8 cellular contexts compared by ENCODE assay signal in the genomic region with DNA sequence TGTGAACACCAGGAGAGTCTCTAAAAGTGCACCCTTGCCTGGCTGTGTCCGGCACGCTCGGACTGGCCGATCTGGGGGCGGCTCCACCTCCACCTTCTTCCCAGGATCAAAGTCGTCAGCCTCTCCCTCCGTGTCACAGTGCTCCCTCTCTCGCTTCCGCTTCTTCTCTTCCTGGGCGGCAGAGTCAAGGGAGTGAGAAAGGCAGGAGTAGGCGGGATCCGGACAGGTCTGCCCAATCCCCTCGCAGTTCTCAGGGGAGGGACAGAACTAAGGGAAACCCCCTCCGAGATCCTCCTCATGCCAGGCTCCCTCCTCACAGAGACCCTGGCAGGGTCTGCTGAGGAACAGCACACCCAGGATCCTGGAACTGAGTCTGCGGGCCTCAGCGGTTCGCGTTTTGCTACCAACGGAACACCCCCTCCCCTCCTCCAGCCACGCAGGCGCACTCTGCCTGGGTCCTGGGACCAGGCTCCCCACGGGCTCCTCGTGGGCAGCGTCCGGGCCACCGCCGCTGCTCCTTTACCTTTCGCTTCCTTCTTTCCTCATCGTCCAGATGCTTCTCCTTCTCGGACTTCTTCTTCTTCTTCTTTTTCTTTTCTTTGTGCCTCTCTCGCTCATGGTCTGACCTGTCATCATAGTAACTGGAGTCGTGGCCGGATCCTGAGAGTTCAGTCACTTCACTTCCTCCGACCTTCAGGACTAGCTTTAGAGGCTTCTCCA. TPM values are rescaled to one million over a fixed set of nuclear protein-coding genes. Genes with fewer than 3 reads are reported as not detected.
DNase-seq lines count a peak whose midpoint lies in the region; ATAC-seq, FAIRE-seq and TF ChIP-seq lines count a peak whose summit lies in the region.

No MANE protein-coding gene starts in this region.

- H3K27me3 Mint-ChIP-seq in activated T-cell treated with anti-CD3 and anti-CD28 coated beads, Interleukin-2, amount 50 U/mL, for 24 hours = no peaks in the 10 kb centered on the region

- H3K27me3 ChIP-seq in right cardiac atrium (ENCODE audit: control insufficient read depth, insufficient read depth) (no peaks in the 10 kb centered on the region), small intestine (ENCODE audit: control insufficient read depth in 2 of 2, insufficient read depth in 2 of 2, low read length in 2 of 2) (no peaks in the 10 kb centered on the region)

- DNase-seq in activated T-cell treated with anti-CD3 and anti-CD28 coated beads, Interleukin-2, amount 50 U/mL, for 24 hours = no peak
- DNase-seq in activated T-cell treated with anti-CD3 and anti-CD28 coated beads for 4 hours (no peak), SW 1271 (lab: John Stamatoyannopoulos, UW) (peak; percentile 71 to 90), right cardiac atrium (no peak), small intestine (peak; percentile 78), NCI-H748 treated with DMSO at 0.1 percent for 48 hours (lab: John Stamatoyannopoulos, UW) (no peak), GM12891 (ENCODE audit: insufficient read length, low spot score) (no peak), iPS-NIHi11 (ENCODE audit: low spot score) (no peak)

- H3K27ac Mint-ChIP-seq in activated T-cell treated with anti-CD3 and anti-CD28 coated beads, Interleukin-2, amount 50 U/mL, for 24 hours = peak overlapping the region; percentile 91

- peaks cover 47% of the 10 kb centered on the region for H3K4me1 Mint-ChIP-seq in activated T-cell treated with anti-CD3 and anti-CD28 coated beads, Interleukin-2, amount 50 U/mL, for 24 hours (ENCODE audit: low read depth)

- no peaks in the 10 kb centered on the region for H3K9me3 ChIP-seq in right cardiac atrium (ENCODE audit: control insufficient read depth, low read length)
- H3K9me3 ChIP-seq in small intestine (ENCODE audit: control insufficient read depth, low read depth) = no peaks in the 10 kb centered on the region

- H3K36me3 Mint-ChIP-seq in activated T-cell treated with anti-CD3 and anti-CD28 coated beads, Interleukin-2, amount 50 U/mL, for 24 hours (ENCODE audit: low read depth) = peaks cover 91% of the 10 kb centered on the region

- intact Hi-C loops in right cardiac atrium (cut with DNase I) = no loop called here

- H3K4me3 Mint-ChIP-seq in activated T-cell treated with anti-CD3 and anti-CD28 coated beads, Interleukin-2, amount 50 U/mL, for 24 hours = peak overlapping the region; percentile 94

- TF ChIP-seq POLR2A in GM12891 (IDR thresholded peaks at IDR 0.05; ENCODE audit: low read depth, low read length) = no peak

- H3K4me1 ChIP-seq in right cardiac atrium (ENCODE audit: control insufficient read depth, insufficient read depth, low read length) (peaks cover 6% of the 10 kb centered on the region), small intestine (ENCODE audit: control insufficient read depth in 2 of 2, insufficient read depth in 1 of 2, low read depth in 1 of 2, low read length in 1 of 2) (peaks cover 0 to 3% of the 10 kb centered on the region in 2 donors)

- no peaks in the 10 kb centered on the region for H3K9me3 Mint-ChIP-seq in activated T-cell treated with anti-CD3 and anti-CD28 coated beads, Interleukin-2, amount 50 U/mL, for 24 hours

- peaks cover 0 to 14% of the 10 kb centered on the region in 2 donors for H3K36me3 ChIP-seq in small intestine (ENCODE audit: control insufficient read depth in 2 of 2, insufficient read depth in 2 of 2, low read length in 2 of 2)

- H3K27ac ChIP-seq in right cardiac atrium (ENCODE audit: low read length) (no peak overlapping the region), small intestine (ENCODE audit: low read depth in 1 of 2, low read length in 1 of 2) (peak overlapping the region in 1 of 2 donors; percentile 89)

- FAIRE-seq in small intestine (lab: Jason Lieb, UNC) = no peak
- FAIRE-seq in GM12891 (lab: Jason Lieb, UNC) = no peak

- no peak for ATAC-seq in right cardiac atrium

- peak overlapping the region; percentile 80 for H3K4me3 ChIP-seq in right cardiac atrium (ENCODE audit: low read length)
- H3K4me3 ChIP-seq in small intestine (ENCODE audit: low read depth in 1 of 2, low read length in 2 of 2) = peak overlapping the region; percentile 76 to 79

- 75% methylated on average over 34 of the region's 34 CpGs for WGBS in right cardiac atrium
- WGBS in small intestine, 3 donors = 77 to 81% (median 80%) methylated on average over 34 of the region's 34 CpGs

TF ChIP-seq in GM12891, 5 proteins besides CTCF, POLR2A, EP300 and RAD21:
- TF ChIP-seq POU2F2 (IDR thresholded peaks at IDR 0.05; ENCODE audit: low read depth, low read length) (no peak), TAF1 (IDR thresholded peaks at IDR 0.05; ENCODE audit: low read depth, low read length) (no peak), PAX5 (IDR thresholded peaks at IDR 0.05; ENCODE audit: insufficient read depth, low read length, severe bottlenecking) (no peak), POLR2AphosphoS5 (IDR thresholded peaks at IDR 0.05; ENCODE audit: low read depth, low read length) (no peak), SPI1 (IDR thresholded peaks at IDR 0.05; ENCODE audit: low read depth, low read length) (no peak)

RNA-seq across cellular contexts. Expression of a gene that starts 1.3 kb away (rescaled TPM):
- 10 to 100 TPM; 25.1 to 41.3 (median 34.0) TPM for total RNA-seq in right cardiac atrium
- polyA plus RNA-seq in right cardiac atrium (17.1 TPM), small intestine (10 to 100 TPM; 21.2 to 53.2 (median 28.6) TPM)
- 27.5 TPM for polyA plus RNA-seq in GM12891 (2012; ENCODE audit: low read depth, missing spikeins)

RNA-seq across cellular contexts. Expression of a gene that starts 1.4 kb away (rescaled TPM):
- total RNA-seq in right cardiac atrium = under 1 TPM; 0.25 to 0.94 (median 0.58) TPM
- polyA plus RNA-seq in right cardiac atrium (0.27 TPM), small intestine (10 to 100 TPM in 1 of 3 donors, 1 to 10 TPM in 2; 1.6 to 12.1 (median 7.4) TPM)
- 11.4 TPM for polyA plus RNA-seq in GM12891 (2012; ENCODE audit: low read depth, missing spikeins)

RNA-seq across cellular contexts. Expression of a gene that starts 40.5 kb away (rescaled TPM):
- total RNA-seq in right cardiac atrium = 10 to 100 TPM; 19.3 to 66.1 (median 37.4) TPM
- polyA plus RNA-seq in right cardiac atrium (5.8 TPM), small intestine (1 to 10 TPM; 4.9 to 7.8 (median 5.1) TPM)
- polyA plus RNA-seq in GM12891 (2012; ENCODE audit: low read depth, missing spikeins) = 2.3 TPM

Comparison
In these comparisons a context has a peak if more than half of its experiments do, and no peak if none do; other contexts are left out.
1. DNase-seq: peak in SW 1271 (2 of 2) and small intestine (single experiment); none in activated T-cell treated with anti-CD3 and anti-CD28 coated beads, Interleukin-2, amount 50 U/mL, for 24 hours (single experiment), activated T-cell treated with anti-CD3 and anti-CD28 coated beads for 4 hours (single experiment), right cardiac atrium (0 of 3), NCI-H748 treated with DMSO at 0.1 percent for 48 hours (single experiment), GM12891 (single experiment) and iPS-NIHi11 (single experiment).